ENCODE assay signal across 8 cellular contexts in the genomic region with DNA sequence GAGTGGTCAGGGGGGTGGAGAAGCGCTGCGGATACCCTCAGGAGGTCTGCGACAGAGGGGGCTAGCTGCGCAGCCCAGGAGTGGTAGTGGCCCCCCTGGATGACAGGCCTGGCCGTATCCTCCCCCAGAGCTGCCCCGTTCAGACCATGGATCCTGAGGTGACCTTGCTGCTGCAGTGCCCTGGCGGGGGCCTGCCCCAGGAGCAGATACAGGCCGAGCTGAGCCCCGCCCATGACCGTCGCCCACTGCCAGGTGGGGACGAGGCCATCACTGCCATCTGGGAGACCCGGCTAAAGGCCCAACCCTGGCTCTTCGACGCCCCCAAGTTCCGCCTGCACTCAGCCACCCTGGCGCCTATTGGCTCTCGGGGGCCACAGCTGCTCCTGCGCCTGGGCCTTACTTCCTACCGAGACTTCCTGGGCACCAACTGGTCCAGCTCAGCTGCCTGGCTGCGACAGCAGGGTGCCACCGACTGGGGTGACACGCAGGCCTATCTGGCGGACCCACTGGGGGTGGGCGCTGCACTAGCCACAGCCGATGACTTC. TPM values are rescaled to one million over a fixed set of nuclear protein-coding genes. Genes with fewer than 3 reads are reported as not detected.
DNase-seq lines count a peak whose midpoint lies in the region; ATAC-seq and TF ChIP-seq lines count a peak whose summit lies in the region.

No MANE protein-coding gene starts in this region.

- peaks cover 24% of the 10 kb centered on the region for H3K79me2 ChIP-seq in mammary epithelial cell (ENCODE audit: insufficient read depth, low read length)

- H3K4me3 Mint-ChIP-seq in T-helper 17 cell = peak overlapping the region; percentile 91

- H3K27ac ChIP-seq in mammary epithelial cell (ENCODE audit: insufficient read depth, low read depth, low read length) = no peak overlapping the region

- H3K27me3 ChIP-seq in mammary epithelial cell (ENCODE audit: insufficient read depth, low read length) = no peaks in the 10 kb centered on the region

- H3K36me3 ChIP-seq in mammary epithelial cell (ENCODE audit: insufficient read depth, low read length) = no peaks in the 10 kb centered on the region

- H3K9ac ChIP-seq in mammary epithelial cell (ENCODE audit: insufficient read depth, low read length) = peak overlapping the region; percentile 47

- intact Hi-C loops in mammary epithelial cell (cut with micrococcal nuclease) = loop anchor here (1.0 to 5.0 kb wide), 2 partner anchors 14 to 39 kb away; partner anchors contain the start of gene STIP1
- intact Hi-C loops in left colon (cut with DNase I, micrococcal nuclease) = no loop called here

- H3K27ac Mint-ChIP-seq in T-helper 17 cell = peak overlapping the region; percentile 77

- peaks cover 51% of the 10 kb centered on the region for H3K4me1 ChIP-seq in mammary epithelial cell (ENCODE audit: insufficient read depth, low read length)

- H3K4me2 ChIP-seq in mammary epithelial cell (ENCODE audit: insufficient read depth, low read depth, low read length) = peak overlapping the region; percentile 97

- no peak for TF ChIP-seq CTCF in mammary epithelial cell (conservative IDR thresholded peaks at IDR 0.05 in 1 of 2, IDR thresholded peaks at IDR 0.05 in 1 of 2; ENCODE audit: extremely low read depth in 1 of 2, insufficient read depth in 1 of 2, low read depth in 1 of 2, low read length in 2 of 2)

- WGBS in mammary epithelial cell (ENCODE audit: low coverage, missing lambda C conversion rate) = 10% methylated on average over 22 of the region's 26 CpGs

- H4K20me1 ChIP-seq in mammary epithelial cell (ENCODE audit: insufficient read depth, low read length) = no peaks in the 10 kb centered on the region

- CTCF ChIA-PET in mammary epithelial cell (lab: Charles Lee; ENCODE audit: low non-redundant PET) = interaction anchor here (0.7 to 1.1 kb wide), 4 partner anchors 24 to 152 kb away, joined by 3 to 13 read pairs (median 4); no protein-coding TSS in a partner anchor

- H3K9me3 ChIP-seq in T-helper 17 cell (ENCODE audit: control insufficient read depth, low read length, poor library complexity, severe bottlenecking) (no peaks in the 10 kb centered on the region), mammary epithelial cell (replicated peaks; ENCODE audit: insufficient read depth, low read length) (no peaks in the 10 kb centered on the region)

- no peaks in the 10 kb centered on the region for H3K27me3 Mint-ChIP-seq in T-helper 17 cell

- peak; percentile 21 for ATAC-seq in T-helper 17 cell
- peak; percentile 54 for ATAC-seq in left colon
- no peak for ATAC-seq in GM18907 (IDR thresholded peaks at IDR 0.05; ENCODE audit: unreplicated experiment)

- H3K36me3 Mint-ChIP-seq in T-helper 17 cell (ENCODE audit: low read depth) = no peaks in the 10 kb centered on the region

- TSS peak; percentile 56 for BruUV-seq in mammary epithelial cell (replicated peaks; lab: Mats Ljungman, UMichigan)

- dilution Hi-C loops in mammary epithelial cell (cut with HindIII; ENCODE audit: low sequenced_read_pairs) = no loop called here

- H3K4me3 ChIP-seq in mammary epithelial cell (replicated peaks in 1 of 3; ENCODE audit: insufficient read depth in 1 of 3, low read depth in 2 of 3, low read length in 3 of 3) = peak overlapping the region; percentile 60 to 94 (median 82)

- in situ Hi-C loops in mammary epithelial cell (cut with MboI; ENCODE audit: low sequenced_read_pairs in 2 of 2) = no loop called here

- peaks cover 26% of the 10 kb centered on the region for H3K4me1 Mint-ChIP-seq in T-helper 17 cell

- peak; percentile 61 for DNase-seq in NK-92 treated with Interleukin-12 subunit alpha and Interleukin-12 subunit beta, amount 100 ng/mL, for 24 hours (lab: John Stamatoyannopoulos, UW)
- DNase-seq in NK-92 (lab: John Stamatoyannopoulos, UW; ENCODE audit: unreplicated experiment) (no peak), Kasumi-1 (lab: John Stamatoyannopoulos, UW) (peak; percentile 76 to 77), T-helper 17 cell (peak in 2 of 3 donors; percentile 36 to 53), mammary epithelial cell (peak; percentile 31), left colon (peak; percentile 79 to 86)
- DNase-seq in stimulated activated naive CD4-positive, alpha-beta T cell treated with Interleukin-2 at 50 U/mL for 16 hours (lab: John Stamatoyannopoulos, UW) = peak; percentile 52

- peak overlapping the region; percentile 92 for H2AFZ ChIP-seq in mammary epithelial cell (ENCODE audit: low read depth, low read length)

RNA-seq across cellular contexts. Expression of gene NUDT22, which starts 0.5 kb away (rescaled TPM):
- 10 to 100 TPM; 30.8 to 42.8 TPM for total RNA-seq in T-helper 17 cell
- total RNA-seq in mammary epithelial cell = 10 to 100 TPM; 52.5 to 64.7 TPM
- polyA plus RNA-seq in mammary epithelial cell = 37.2 TPM
- 61.6 TPM for polyA minus RNA-seq in mammary epithelial cell
- 100 to 1,000 TPM; 116 to 154 TPM for total RNA-seq in left colon

RNA-seq across cellular contexts. Expression of gene TRPT1, which starts 0.6 kb away (rescaled TPM):
- total RNA-seq in T-helper 17 cell (10 to 100 TPM; 16.2 to 16.6 TPM), mammary epithelial cell (10 to 100 TPM; 21.5 to 36.0 TPM), left colon (10 to 100 TPM; 58.5 to 74.6 TPM)
- polyA plus RNA-seq in mammary epithelial cell = 37.2 TPM
- polyA minus RNA-seq in mammary epithelial cell = 37.3 TPM

RNA-seq across cellular contexts. Expression of gene DNAJC4, which starts 3.8 kb away (rescaled TPM):
- total RNA-seq in T-helper 17 cell = 10 to 100 TPM; 29.0 to 35.0 TPM
- 10 to 100 TPM; 10.2 to 15.6 TPM for total RNA-seq in mammary epithelial cell
- 10.9 TPM for polyA plus RNA-seq in mammary epithelial cell
- 3.1 TPM for polyA minus RNA-seq in mammary epithelial cell
- total RNA-seq in left colon = 10 to 100 TPM; 54.8 to 60.6 TPM

RNA-seq across cellular contexts. Expression of gene VEGFB, which starts 7.8 kb away (rescaled TPM):
- total RNA-seq in T-helper 17 cell = 10 to 100 TPM; 44.9 to 48.3 TPM
- 10 to 100 TPM; 13.0 to 82.7 TPM for total RNA-seq in mammary epithelial cell
- polyA plus RNA-seq in mammary epithelial cell = 20.4 TPM
- polyA minus RNA-seq in mammary epithelial cell = 69.9 TPM
- 10 to 100 TPM; 40.8 to 68.8 TPM for total RNA-seq in left colon

RNA-seq across cellular contexts. Expression of gene FKBP2, which starts 14.3 kb away (rescaled TPM):
- total RNA-seq in T-helper 17 cell (10 to 100 TPM; 27.4 to 29.1 TPM), mammary epithelial cell (10 to 100 TPM; 15.5 to 59.6 TPM), left colon (100 to 1,000 TPM in 1 of 2 donors, 10 to 100 TPM in 1; 78.5 to 104 TPM)
- polyA plus RNA-seq in mammary epithelial cell = 55.7 TPM
- 56.6 TPM for polyA minus RNA-seq in mammary epithelial cell
